In the genomic region with DNA sequence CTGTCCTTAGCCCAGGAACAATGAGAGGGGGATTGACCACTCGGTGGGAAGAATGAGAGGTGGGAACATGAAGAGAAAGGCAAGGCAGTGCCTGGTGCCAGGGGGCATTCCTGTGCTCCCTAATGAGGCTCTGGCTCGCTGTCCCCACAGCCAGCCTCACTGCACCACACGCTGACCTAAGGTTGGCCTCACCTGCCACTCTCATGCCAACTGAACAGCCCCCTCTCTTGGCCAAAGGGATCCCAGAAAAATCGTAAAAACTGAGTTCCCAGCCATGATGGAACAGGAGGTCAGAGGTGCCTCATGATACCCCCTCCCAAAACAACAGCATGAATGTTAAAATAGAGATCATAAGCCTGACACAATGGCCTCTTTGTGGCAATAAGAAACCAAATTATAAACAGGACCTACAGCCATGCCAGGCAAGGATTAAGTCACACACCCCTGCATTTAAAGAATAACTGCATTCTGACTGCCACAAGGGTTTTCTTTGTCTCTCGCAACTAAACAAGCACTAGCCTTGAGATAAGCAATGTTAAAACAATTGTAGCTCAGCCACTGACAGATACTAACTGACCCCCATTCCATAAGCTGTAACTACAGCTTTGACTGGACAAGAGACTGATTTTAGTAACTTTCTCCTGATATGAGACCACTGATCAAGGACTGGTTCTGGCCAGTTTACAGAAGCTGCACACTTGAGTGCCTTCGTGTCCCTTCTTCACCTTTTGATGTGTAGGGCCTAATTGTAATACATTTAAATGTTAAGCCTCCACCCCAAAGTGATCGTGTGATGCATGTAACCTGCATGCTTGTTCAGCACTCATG, we compare ENCODE assay signal across 35 cellular contexts.
DNase-seq lines count a peak whose midpoint lies in the region; ATAC-seq, FAIRE-seq and TF ChIP-seq lines count a peak whose summit lies in the region.
"Had no signal": no experiment of that assay in that cellular context is flagged by ENCODE, and none has a peak within 500 bp of the region (broad histone marks: within the 10 kb centered on the region; RNA-seq: fewer than 3 reads in every experiment).

No MANE protein-coding gene starts in this region.

- intact Hi-C loops in OCI-LY7 (cut with micrococcal nuclease; ENCODE audit: unreplicated experiment) (no loop called here), left colon (cut with DNase I, micrococcal nuclease) (no loop called here), MCF 10A (cut with micrococcal nuclease) (no loop called here)

- TF ChIP-seq CTCF in D721Med (IDR thresholded peaks at IDR 0.05; ENCODE audit: insufficient read depth, missing control alignments) = peak; percentile 3
- no peak for TF ChIP-seq CTCF in OCI-LY7 (conservative IDR thresholded peaks at IDR 0.05; ENCODE audit: low read length)
- TF ChIP-seq CTCF in MCF 10A (IDR thresholded peaks at IDR 0.05; ENCODE audit: unreplicated experiment) = no peak

- no peak for TF ChIP-seq POLR2A in H54 (IDR thresholded peaks at IDR 0.05; ENCODE audit: low read depth, low read length)

- no peaks in the 10 kb centered on the region for H3K9me3 Mint-ChIP-seq in MCF 10A (ENCODE audit: unreplicated experiment)
- H3K9me3 Mint-ChIP-seq: activated CD4-positive, alpha-beta T cell treated with anti-CD3 and anti-CD28 coated beads, Interleukin-2, amount 10 ng/mL, durations not matched to agents 24 days and 14 days; CD14-positive monocyte had no signal

- H3K4me2 ChIP-seq in OCI-LY7 (ENCODE audit: low read length) = no peak overlapping the region

- H3K27ac Mint-ChIP-seq in MCF 10A (ENCODE audit: low read depth, unreplicated experiment) = no peak overlapping the region
- H3K27ac Mint-ChIP-seq: activated CD4-positive, alpha-beta T cell treated with anti-CD3 and anti-CD28 coated beads, Interleukin-2, amount 10 ng/mL, durations not matched to agents 24 days and 14 days; CD14-positive monocyte had no signal

- no peaks in the 10 kb centered on the region for H3K36me3 ChIP-seq in OCI-LY7 (ENCODE audit: insufficient read depth, low read length)
- H3K36me3 ChIP-seq: cardiac muscle cell, colonic mucosa, HAP-1, Peyer's patch, stomach, uterus had no signal

- H3K4me1 ChIP-seq in OCI-LY7 (ENCODE audit: insufficient read depth, low read length, poor library complexity, severe bottlenecking) = no peaks in the 10 kb centered on the region
- H3K4me1 ChIP-seq: colonic mucosa, HAP-1, Peyer's patch, psoas muscle, stomach, uterus had no signal

- no peaks in the 10 kb centered on the region for H3K36me3 Mint-ChIP-seq in MCF 10A (ENCODE audit: insufficient read depth, unreplicated experiment)
- H3K36me3 Mint-ChIP-seq: CD14-positive monocyte had no signal

- H3K9me2 ChIP-seq in OCI-LY7 (ENCODE audit: insufficient read depth, low read length) = no peaks in the 10 kb centered on the region

- no peak overlapping the region for H3K4me3 Mint-ChIP-seq in MCF 10A (ENCODE audit: unreplicated experiment)
- H3K4me3 Mint-ChIP-seq: activated CD4-positive, alpha-beta T cell treated with anti-CD3 and anti-CD28 coated beads, Interleukin-2, amount 10 ng/mL, durations not matched to agents 24 days and 14 days; CD14-positive monocyte had no signal

- no peaks in the 10 kb centered on the region for H3K9me3 ChIP-seq in OCI-LY7 (ENCODE audit: low read length)
- H3K9me3 ChIP-seq: colonic mucosa, HAP-1, Peyer's patch, psoas muscle, stomach, uterus had no signal

- H2AFZ ChIP-seq in OCI-LY7 (ENCODE audit: low read length) = peak overlapping the region; percentile 34; the same call in 1 of the 2 replicates

- H3K27ac ChIP-seq in OCI-LY7 (ENCODE audit: low read depth, low read length, poor library complexity, severe bottlenecking) = no peak overlapping the region
- H3K27ac ChIP-seq: cardiac muscle cell, colonic mucosa, Peyer's patch, psoas muscle, stomach, uterus, VCaP had no signal

- DNase-seq in D721Med (ENCODE audit: insufficient read length, low spot score) (no peak), OCI-LY7 (ENCODE audit: low spot score) (no peak), left colon (no peak), hepatic stellate cell (ENCODE audit: low spot score) (no peak), MCF 10A (ENCODE audit: unreplicated experiment) (no peak), H54 (ENCODE audit: insufficient read length, low spot score) (no peak)
- DNase-seq: activated CD4-positive, alpha-beta T cell treated with anti-CD3 and anti-CD28 coated beads, Interleukin-2, amount 10 ng/mL, durations not matched to agents 24 days and 14 days; activated effector memory CD4-positive, alpha-beta T cell treated with anti-CD3 and anti-CD28 coated beads, Interleukin-2, amount 50 U/mL, for 16 hours; activated T-cell treated with anti-CD3 and anti-CD28 coated beads, Interleukin-2, amount 50 U/mL, for 1 hour; Calu3; colonic mucosa; DND-41; effector CD4-positive, alpha-beta T cell; GF-D8; left ventricle myocardium superior; NCI-H146; NCI-H2107; NCI-H345; NCI-H748 treated with DMSO at 0.1 percent for 48 hours; Peyer's patch; psoas muscle; SHP77 treated with DMSO at 0.1 percent for 48 hours; stimulated activated CD4-positive, alpha-beta T cell treated with anti-CD3 and anti-CD28 coated beads, Interleukin-4, amount 100 ng/mL, for 1 hour; stomach; uterus had no signal

- no peaks in the 10 kb centered on the region for H3K4me1 Mint-ChIP-seq in MCF 10A (ENCODE audit: insufficient read depth, unreplicated experiment)
- H3K4me1 Mint-ChIP-seq: activated CD4-positive, alpha-beta T cell treated with anti-CD3 and anti-CD28 coated beads, Interleukin-2, amount 10 ng/mL, durations not matched to agents 24 days and 14 days; CD14-positive monocyte had no signal

- H4K20me1 ChIP-seq in OCI-LY7 (ENCODE audit: insufficient read depth, low read length) = no peaks in the 10 kb centered on the region

- POLR2A ChIA-PET in OCI-LY7 (lab: Charles Lee) = interaction anchor here (0.7 to 0.8 kb wide), 2 partner anchors 8 to 20 kb away, joined by 3 to 4 read pairs; no protein-coding TSS in a partner anchor
- POLR2A ChIA-PET in MCF 10A (lab: Yijun Ruan, JAX) = no interaction called here

- BruUV-seq in OCI-LY7 (replicated peaks; lab: Mats Ljungman, UMichigan) = no TSS peak
- BruUV-seq in MCF 10A (replicated peaks; lab: Mats Ljungman, UMichigan) = no TSS peak

- CTCF ChIA-PET in OCI-LY7 (lab: Charles Lee; ENCODE audit: unreplicated experiment) (no interaction called here), MCF 10A (lab: Yijun Ruan, JAX) (interaction anchor here (0.6 to 1.1 kb wide), 7 partner anchors 11 to 509 kb away, joined by 3 to 5 read pairs (median 3); no protein-coding TSS in a partner anchor)

- H3K27me3 Mint-ChIP-seq in MCF 10A (ENCODE audit: insufficient read depth, unreplicated experiment) = peaks cover 31% of the 10 kb centered on the region

- ATAC-seq in HG02870 (IDR thresholded peaks at IDR 0.05; ENCODE audit: unreplicated experiment) (peak; percentile 39), left colon (peak; percentile 45), HG03460 (IDR thresholded peaks at IDR 0.05; ENCODE audit: unreplicated experiment) (no peak)
- ATAC-seq: left ventricle myocardium superior, psoas muscle had no signal

- H3K79me2 ChIP-seq in OCI-LY7 (ENCODE audit: insufficient read depth, low read depth, low read length) = no peaks in the 10 kb centered on the region

- no peak overlapping the region for H3K4me3 ChIP-seq in OCI-LY7 (ENCODE audit: low read depth, low read length, poor library complexity, severe bottlenecking)
- H3K4me3 ChIP-seq: cardiac muscle cell, colonic mucosa, HAP-1, Peyer's patch, psoas muscle, stomach, uterus had no signal

- FAIRE-seq in D721Med (lab: Jason Lieb, UNC) = no peak
- no peak for FAIRE-seq in H54 (lab: Jason Lieb, UNC)
- FAIRE-seq: A204.1, astrocyte, GM19239, keratinocyte had no signal
